In genomic region chr5:43603535-43604363, GRCh38 we compare ENCODE assay signal across 8 cellular contexts. TPM values are rescaled to one million over a fixed set of nuclear protein-coding genes. Genes with fewer than 3 reads are reported as not detected.
A peak's percentile ranks its signal among the peaks of the same experiment; 100 is the strongest.
DNase-seq lines count a peak whose midpoint lies in the region; ATAC-seq and TF ChIP-seq lines count a peak whose summit lies in the region.

No MANE protein-coding gene starts in this region.

- H3K27me3 ChIP-seq in ectodermal cell (ENCODE audit: control insufficient read depth, insufficient read depth, low read length, poor library complexity, severe bottlenecking) = peaks cover 15% of the 10 kb centered on the region

- WGBS in ectodermal cell, 2 experiments = 10 to 12% methylated on average over 39 of the region's 39 CpGs

- peak; percentile 82 for DNase-seq in AG08396 (ENCODE audit: low spot score)
- DNase-seq in NCI-H524 (lab: John Stamatoyannopoulos, UW) = peak; percentile 42 to 71
- DNase-seq in activated CD4-positive, alpha-beta memory T cell treated with anti-CD3 and anti-CD28 coated beads for 36 hours = peak; percentile 91
- peak; percentile 61 to 79 for DNase-seq in lung microvascular endothelial cell (ENCODE audit: low read depth in 2 of 2)
- DNase-seq in stimulated activated CD8-positive, alpha-beta memory T cell treated with anti-CD3 and anti-CD28 coated beads, Interleukin-12 subunit alpha, Interleukin-12 subunit beta, amount 100 ng/mL, for 1 hour (ENCODE audit: low read depth) = peak; percentile 49

- peak overlapping the region; percentile 51 for H3K4me3 ChIP-seq in ectodermal cell (ENCODE audit: insufficient read depth, low read depth, low read length)

- intact Hi-C loops in activated CD4-positive, alpha-beta memory T cell treated with anti-CD3 and anti-CD28 coated beads for 36 hours (cut with micrococcal nuclease) = loop anchor here (1.0 to 10.0 kb wide), 8 partner anchors 47 to 1205 kb away; partner anchors contain the start of genes C5orf34, MRPS30 and ZNF131

- POLR2A ChIA-PET in activated CD4-positive, alpha-beta memory T cell treated with anti-CD3 and anti-CD28 coated beads for 36 hours (lab: Charles Lee) = interaction anchor here (0.7 to 2.6 kb wide), 11 partner anchors 13 to 587 kb away, joined by 3 to 33 read pairs (median 4); partner anchors contain the start of genes C5orf34, HMGCS1, TMEM267 and ZNF131

- H3K27me3 Mint-ChIP-seq in activated CD4-positive, alpha-beta memory T cell treated with anti-CD3 and anti-CD28 coated beads for 36 hours = no peaks in the 10 kb centered on the region

- H3K4me1 ChIP-seq in ectodermal cell (ENCODE audit: control insufficient read depth, insufficient read depth, low read length) = peaks cover 7% of the 10 kb centered on the region

- peaks cover 22% of the 10 kb centered on the region for H3K36me3 Mint-ChIP-seq in activated CD4-positive, alpha-beta memory T cell treated with anti-CD3 and anti-CD28 coated beads for 36 hours

- H3K36me3 ChIP-seq in ectodermal cell (ENCODE audit: control insufficient read depth, insufficient read depth, low read length) = no peaks in the 10 kb centered on the region

- CTCF ChIA-PET in activated CD4-positive, alpha-beta memory T cell treated with anti-CD3 and anti-CD28 coated beads for 36 hours (lab: Charles Lee) = interaction anchor here (0.7 to 2.4 kb wide), 10 partner anchors 12 to 609 kb away, joined by 3 to 16 read pairs (median 5); partner anchors contain the start of gene TMEM267

- peak; percentile 67 for ATAC-seq in HG03196 (IDR thresholded peaks at IDR 0.05; ENCODE audit: unreplicated experiment)

- H3K27ac Mint-ChIP-seq in activated CD4-positive, alpha-beta memory T cell treated with anti-CD3 and anti-CD28 coated beads for 36 hours = peak overlapping the region; percentile 93

- in situ Hi-C loops in GM18951 (cut with MboI; ENCODE audit: low sequenced_read_pairs, unreplicated experiment) = no loop called here

- H3K27ac ChIP-seq in ectodermal cell (ENCODE audit: insufficient read depth, low read depth, low read length, poor library complexity, severe bottlenecking) = no peak overlapping the region

- TF ChIP-seq POLR2A in GM18951 (IDR thresholded peaks at IDR 0.05; ENCODE audit: extremely low read depth, insufficient read depth, insufficient read length) = peak; percentile 69

- peaks cover 35% of the 10 kb centered on the region for H3K4me1 Mint-ChIP-seq in activated CD4-positive, alpha-beta memory T cell treated with anti-CD3 and anti-CD28 coated beads for 36 hours (ENCODE audit: low read depth)

- no peaks in the 10 kb centered on the region for H3K9me3 Mint-ChIP-seq in activated CD4-positive, alpha-beta memory T cell treated with anti-CD3 and anti-CD28 coated beads for 36 hours

- H3K4me3 Mint-ChIP-seq in activated CD4-positive, alpha-beta memory T cell treated with anti-CD3 and anti-CD28 coated beads for 36 hours = peak overlapping the region; percentile 97

- H3K9me3 ChIP-seq in ectodermal cell (ENCODE audit: control insufficient read depth, low read length) = no peaks in the 10 kb centered on the region

RNA-seq across cellular contexts. Expression of gene NNT, which starts 0.8 kb away (rescaled TPM):
- total RNA-seq in activated CD4-positive, alpha-beta memory T cell treated with anti-CD3 and anti-CD28 coated beads for 36 hours = 10 to 100 TPM; 96.6 to 99.9 TPM
- polyA plus RNA-seq in ectodermal cell (2013, experiment 1 of 4) = 23.4 TPM
- 21.9 TPM for polyA plus RNA-seq in ectodermal cell (2013, experiment 2 of 4)
- 18.6 TPM for polyA plus RNA-seq in ectodermal cell (2013, experiment 3 of 4)
- 18.7 TPM for polyA plus RNA-seq in ectodermal cell (2013, experiment 4 of 4)
- 55.8 and 68.1 TPM in 2 replicates for total RNA-seq in lung microvascular endothelial cell

RNA-seq across cellular contexts. Expression of gene PAIP1, which starts 46.9 kb away (rescaled TPM):
- 10 to 100 TPM; 49.2 to 50.5 TPM for total RNA-seq in activated CD4-positive, alpha-beta memory T cell treated with anti-CD3 and anti-CD28 coated beads for 36 hours
- 109 TPM for polyA plus RNA-seq in ectodermal cell (2013, experiment 1 of 4)
- polyA plus RNA-seq in ectodermal cell (2013, experiment 2 of 4) = 115 TPM
- polyA plus RNA-seq in ectodermal cell (2013, experiment 3 of 4) = 110 TPM
- polyA plus RNA-seq in ectodermal cell (2013, experiment 4 of 4) = 120 TPM
- 71.3 and 71.8 TPM in 2 replicates for total RNA-seq in lung microvascular endothelial cell
